ENCODE assay signal across 8 cellular contexts in the genomic region with DNA sequence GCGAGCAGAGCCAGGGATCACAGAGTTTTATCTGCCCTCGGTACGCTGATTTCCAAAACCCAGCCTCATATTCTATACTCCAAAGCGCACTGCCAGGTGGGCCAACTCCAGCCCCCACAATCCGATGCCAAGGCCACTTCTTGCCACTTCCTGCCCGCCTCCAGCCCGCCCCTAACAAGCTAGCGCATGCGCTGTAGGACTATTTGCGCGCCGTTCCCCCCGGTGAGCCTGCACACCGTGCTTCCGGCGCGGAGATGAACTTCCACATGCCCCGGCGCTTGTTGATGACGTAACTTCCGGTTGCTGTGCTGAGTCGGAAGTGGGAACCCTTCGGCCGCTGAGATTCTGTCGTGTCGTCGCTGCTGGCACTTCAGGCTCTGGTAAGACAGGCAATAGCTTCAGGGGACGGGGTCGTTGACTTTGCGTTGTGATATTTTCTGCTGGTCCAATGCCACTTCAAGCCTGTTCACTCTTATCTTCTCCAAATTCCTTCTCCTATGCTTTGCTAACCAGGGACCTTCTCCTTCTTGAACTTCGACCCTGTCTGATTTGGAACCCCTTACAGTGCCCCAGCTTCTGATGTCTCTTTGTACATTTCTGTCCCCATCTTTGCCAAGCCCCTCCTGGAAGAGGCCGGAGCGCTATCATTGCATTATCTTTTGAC. TPM values are rescaled to one million over a fixed set of nuclear protein-coding genes. Genes with fewer than 3 reads are reported as not detected.
DNase-seq lines count a peak whose midpoint lies in the region; ATAC-seq, FAIRE-seq and TF ChIP-seq lines count a peak whose summit lies in the region.

UBE4A (plus strand) TSS at position 306 of the 664 bp plus-strand sequence. CDS start 5,481 bp downstream, outside the sequence.

- peak within 1 kb of the TSS; percentile 89 for H3K27ac Mint-ChIP-seq in WTC11
- peak within 1 kb of the TSS; percentile 91 to 98 (median 94) for H3K27ac Mint-ChIP-seq in immature natural killer cell

- TF ChIP-seq RAD21 in A549 (conservative IDR thresholded peaks at IDR 0.05 in 1 of 2, IDR thresholded peaks at IDR 0.05 in 1 of 2) = no peak

- H3K4me1 Mint-ChIP-seq in WTC11 (peaks cover 4% of the 10 kb centered on the region), immature natural killer cell (peaks cover 42 to 55% of the 10 kb centered on the region in 2 donors)

- peaks cover 5% of the 10 kb centered on the region; the same call in 1 of the 3 replicates for H3K4me1 ChIP-seq in A549

- TF ChIP-seq CTCF in A549 (IDR thresholded peaks at IDR 0.05) (no peak), WTC11 (IDR thresholded peaks at IDR 0.05) (no peak), cardiac fibroblast (IDR thresholded peaks at IDR 0.05; ENCODE audit: low read depth, low read length) (no peak)

- peak within 1 kb of the TSS; percentile 99 for H3K4me2 ChIP-seq in A549

- peak; percentile 66 for TF ChIP-seq POLR2A in A549 (IDR thresholded peaks at IDR 0.05; ENCODE audit: low read length)

- H3K4me3 ChIP-seq in A549 = peak within 1 kb of the TSS; percentile 87
- peak within 1 kb of the TSS; percentile 76 to 80 for H3K4me3 ChIP-seq in cardiac fibroblast (replicated peaks in 1 of 2; ENCODE audit: low read depth in 2 of 2, low read length in 2 of 2)

- FAIRE-seq in A549 (lab: Jason Lieb, UNC) = no peak

- TF ChIP-seq EP300 in A549 (IDR thresholded peaks at IDR 0.05) = no peak

- H3K9me3 ChIP-seq in A549 = no peaks in the 10 kb centered on the region

- CTCF ChIA-PET in A549 (lab: Yijun Ruan, JAX) (no interaction called here), WTC11 (lab: Charles Lee) (interaction anchor here (1.0 kb wide), 2 partner anchors 64 to 161 kb away, joined by 3 to 8 read pairs; no protein-coding TSS in a partner anchor)

- H3K36me3 Mint-ChIP-seq in WTC11 = no peaks in the 10 kb centered on the region
- H3K36me3 Mint-ChIP-seq in immature natural killer cell = peaks cover 0 to 3% (median 0%) of the 10 kb centered on the region in 3 donors

- H3K27me3 Mint-ChIP-seq in WTC11 (ENCODE audit: low read depth) (peaks cover 16% of the 10 kb centered on the region), immature natural killer cell (ENCODE audit: low read depth in 3 of 3) (peaks cover 11 to 14% (median 12%) of the 10 kb centered on the region in 3 donors)

- H3K9me3 Mint-ChIP-seq in WTC11 (0 out of 2 replicates have a peak, but pooled peaks cover 3% of the 10 kb centered on the region), immature natural killer cell (no peaks in the 10 kb centered on the region)

- H3K4me3 Mint-ChIP-seq in WTC11 = peak within 1 kb of the TSS; percentile 97
- peak within 1 kb of the TSS; percentile 91 to 99 (median 95) for H3K4me3 Mint-ChIP-seq in immature natural killer cell

- DNase-seq in A549 (ENCODE audit: low read depth in 1 of 2, low spot score in 1 of 2) (peak; percentile 57 to 93), NCI-H226 (peak; percentile 81), WTC11 (ENCODE audit: low spot score) (peak; percentile 96), cardiac fibroblast (ENCODE audit: low read depth in 2 of 2) (peak; percentile 95 to 96), immature natural killer cell (peak; percentile 92 to 96 (median 93)), smooth muscle cell of the brain vasculature (ENCODE audit: low read depth, low spot score) (peak; percentile 81)

- peak within 1 kb of the TSS; percentile 70 to 86 for H3K27ac ChIP-seq in A549

- 7% methylated on average over 27 of the region's 33 CpGs for WGBS in A549 (ENCODE audit: missing lambda C conversion rate)

- POLR2A ChIA-PET in A549 (lab: Yijun Ruan, JAX) = interaction anchor here (1.0 kb wide), 1 partner anchor 18 kb away, joined by 3 read pairs; no protein-coding TSS in a partner anchor
- POLR2A ChIA-PET in WTC11 (lab: Charles Lee) = no interaction called here

- ATAC-seq in A549 = peak; percentile 90 to 96
- ATAC-seq in GM18868 (IDR thresholded peaks at IDR 0.05; ENCODE audit: unreplicated experiment) = peak; percentile 88
- peak; percentile 88 for ATAC-seq in HG03139 (IDR thresholded peaks at IDR 0.05; ENCODE audit: unreplicated experiment)
- ATAC-seq in WTC11 = peak; percentile 94

TF ChIP-seq in A549, 52 proteins besides CTCF, POLR2A, EP300 and RAD21 (continues in another document):
- TF ChIP-seq, protein P1, sequence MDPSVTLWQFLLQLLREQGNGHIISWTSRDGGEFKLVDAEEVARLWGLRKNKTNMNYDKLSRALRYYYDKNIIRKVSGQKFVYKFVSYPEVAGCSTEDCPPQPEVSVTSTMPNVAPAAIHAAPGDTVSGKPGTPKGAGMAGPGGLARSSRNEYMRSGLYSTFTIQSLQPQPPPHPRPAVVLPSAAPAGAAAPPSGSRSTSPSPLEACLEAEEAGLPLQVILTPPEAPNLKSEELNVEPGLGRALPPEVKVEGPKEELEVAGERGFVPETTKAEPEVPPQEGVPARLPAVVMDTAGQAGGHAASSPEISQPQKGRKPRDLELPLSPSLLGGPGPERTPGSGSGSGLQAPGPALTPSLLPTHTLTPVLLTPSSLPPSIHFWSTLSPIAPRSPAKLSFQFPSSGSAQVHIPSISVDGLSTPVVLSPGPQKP (IDR thresholded peaks at IDR 0.05; ENCODE audit: low read depth, low read length) = no peak
- TF ChIP-seq RNF2 (IDR thresholded peaks at IDR 0.05; ENCODE audit: borderline replicate concordance, low read depth) (no peak), HDAC2 (IDR thresholded peaks at IDR 0.05) (0 out of 2 replicates have a peak, but pooled peaks have one; percentile 37), KDM1A (IDR thresholded peaks at IDR 0.05; ENCODE audit: low read depth) (0 out of 2 replicates have a peak, but pooled peaks have one; percentile 42), CHD4 (IDR thresholded peaks at IDR 0.05; ENCODE audit: borderline replicate concordance) (peak; percentile 99), MYC (IDR thresholded peaks at IDR 0.05; ENCODE audit: borderline replicate concordance, low read length) (0 out of 2 replicates have a peak, but pooled peaks have one; percentile 38), SREBF2 (IDR thresholded peaks at IDR 0.05) (no peak)
- TF ChIP-seq, protein P2, sequence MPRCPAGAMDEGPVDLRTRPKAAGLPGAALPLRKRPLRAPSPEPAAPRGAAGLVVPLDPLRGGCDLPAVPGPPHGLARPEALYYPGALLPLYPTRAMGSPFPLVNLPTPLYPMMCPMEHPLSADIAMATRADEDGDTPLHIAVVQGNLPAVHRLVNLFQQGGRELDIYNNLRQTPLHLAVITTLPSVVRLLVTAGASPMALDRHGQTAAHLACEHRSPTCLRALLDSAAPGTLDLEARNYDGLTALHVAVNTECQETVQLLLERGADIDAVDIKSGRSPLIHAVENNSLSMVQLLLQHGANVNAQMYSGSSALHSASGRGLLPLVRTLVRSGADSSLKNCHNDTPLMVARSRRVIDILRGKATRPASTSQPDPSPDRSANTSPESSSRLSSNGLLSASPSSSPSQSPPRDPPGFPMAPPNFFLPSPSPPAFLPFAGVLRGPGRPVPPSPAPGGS (IDR thresholded peaks at IDR 0.05) = peak; percentile 67; the same call in 1 of the 3 replicates
- TF ChIP-seq, protein P3, sequence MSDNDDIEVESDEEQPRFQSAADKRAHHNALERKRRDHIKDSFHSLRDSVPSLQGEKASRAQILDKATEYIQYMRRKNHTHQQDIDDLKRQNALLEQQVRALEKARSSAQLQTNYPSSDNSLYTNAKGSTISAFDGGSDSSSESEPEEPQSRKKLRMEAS (IDR thresholded peaks at IDR 0.05) = peak; percentile 80

TF ChIP-seq in WTC11, 78 proteins besides CTCF, POLR2A, EP300 and RAD21 (continues in another document):
- TF ChIP-seq CREB1 (CRISPR knock-in tag; IDR thresholded peaks at IDR 0.05) (peak; percentile 91), HMGXB4 (CRISPR knock-in tag; IDR thresholded peaks at IDR 0.05) (0 out of 2 replicates have a peak, but pooled peaks have one; percentile 1), NR3C1 (CRISPR knock-in tag; conservative IDR thresholded peaks at IDR 0.05; ENCODE audit: low read depth) (no peak), ATF1 (CRISPR knock-in tag; IDR thresholded peaks at IDR 0.05) (peak; percentile 86; the same call in 1 of the 2 replicates), GABPB1 (CRISPR knock-in tag; IDR thresholded peaks at IDR 0.05) (peak; percentile 87), IRF2 (CRISPR knock-in tag; IDR thresholded peaks at IDR 0.05; ENCODE audit: borderline replicate concordance, low read depth) (no peak), ETV6 (CRISPR knock-in tag; IDR thresholded peaks at IDR 0.05) (peak; percentile 71; the same call in 1 of the 2 replicates), ZNF232 (CRISPR knock-in tag; IDR thresholded peaks at IDR 0.05) (peak; percentile 50; the same call in 1 of the 2 replicates), SP1 (CRISPR knock-in tag; conservative IDR thresholded peaks at IDR 0.05) (peak; percentile 59)
- TF ChIP-seq, protein P4, sequence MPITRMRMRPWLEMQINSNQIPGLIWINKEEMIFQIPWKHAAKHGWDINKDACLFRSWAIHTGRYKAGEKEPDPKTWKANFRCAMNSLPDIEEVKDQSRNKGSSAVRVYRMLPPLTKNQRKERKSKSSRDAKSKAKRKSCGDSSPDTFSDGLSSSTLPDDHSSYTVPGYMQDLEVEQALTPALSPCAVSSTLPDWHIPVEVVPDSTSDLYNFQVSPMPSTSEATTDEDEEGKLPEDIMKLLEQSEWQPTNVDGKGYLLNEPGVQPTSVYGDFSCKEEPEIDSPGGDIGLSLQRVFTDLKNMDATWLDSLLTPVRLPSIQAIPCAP (CRISPR knock-in tag; IDR thresholded peaks at IDR 0.05) = no peak

RNA-seq across cellular contexts. Expression of gene UBE4A, which starts in this region (rescaled TPM):
- polyA plus RNA-seq in A549 (2011; rRNA removed) (18.9 and 28.7 TPM in 2 replicates), A549 (2017; fragmentation: RNase III; extraction: RNeasy Plus Mini Kit Qiagen cat#74134 plus additional on column Dnase treatment) (11.4 to 12.1 TPM (median 11.9 TPM) in 3 replicates), immature natural killer cell (10 to 100 TPM; 13.7 to 26.3 (median 14.1) TPM)
- 3.5 and 4.0 TPM in 2 replicates for polyA plus RNA-seq in A549 (2012; cell fraction: cytosol; rRNA removed)
- polyA plus RNA-seq in A549 (2012; cell fraction: nucleus; rRNA removed) = 4.1 and 6.5 TPM in 2 replicates
- polyA minus RNA-seq in A549 (2011; rRNA and poly(A)+ RNA removed) = 29.8 and 32.6 TPM in 2 replicates
- 28.9 to 31.7 TPM (median 31.0 TPM) in 3 replicates for total RNA-seq in WTC11 (2021)

Comparison
In these comparisons a context has a peak if more than half of its experiments do, and no peak if none do; other contexts are left out.
1. Peak in every context shown above with its lines: DNase-seq, ATAC-seq, H3K4me3 ChIP-seq and H3K27ac ChIP-seq.